1 cellular context compared by ENCODE assay signal in the genomic region with DNA sequence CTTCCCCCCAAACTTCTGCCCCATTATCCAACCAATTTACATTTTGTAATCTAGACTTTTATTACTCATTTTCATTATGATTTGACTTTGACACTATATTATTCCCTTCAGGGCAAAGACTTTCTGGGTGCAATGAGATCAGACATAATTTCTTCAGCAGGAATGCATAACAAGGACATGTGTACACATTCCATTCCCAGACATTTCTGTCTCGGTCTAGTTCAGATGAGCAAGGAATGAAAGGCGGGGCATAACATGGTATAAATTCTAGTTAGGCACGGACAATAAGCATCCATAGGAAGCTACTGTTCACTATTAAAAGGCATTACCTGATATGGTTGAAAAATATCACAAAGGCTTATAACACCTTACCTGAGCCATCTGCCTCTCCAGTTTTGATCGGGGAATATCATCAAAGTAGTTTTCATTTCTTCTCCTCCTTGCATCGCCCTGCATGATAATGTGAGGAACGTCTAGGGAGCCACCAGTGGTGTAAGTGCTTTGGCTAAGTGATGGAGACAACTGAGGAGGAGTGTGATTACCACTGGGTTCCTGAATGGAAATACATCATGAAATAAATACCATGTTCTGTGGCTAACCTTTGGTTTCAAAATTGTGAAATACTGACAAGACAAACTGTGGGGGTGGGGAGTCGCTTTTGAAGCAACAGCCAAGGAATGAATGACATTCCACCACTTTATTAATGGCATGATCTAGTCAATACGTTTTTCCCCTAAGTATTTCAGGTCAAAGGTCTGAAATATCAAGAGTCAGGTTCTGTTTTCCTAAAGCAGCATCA.
TF ChIP-seq lines count a peak whose summit lies in the region.

No MANE protein-coding gene starts in this region.

TF ChIP-seq in HepG2, 621 proteins besides CTCF, POLR2A, EP300 and RAD21 (continued from another document):
- TF ChIP-seq, protein P1, sequence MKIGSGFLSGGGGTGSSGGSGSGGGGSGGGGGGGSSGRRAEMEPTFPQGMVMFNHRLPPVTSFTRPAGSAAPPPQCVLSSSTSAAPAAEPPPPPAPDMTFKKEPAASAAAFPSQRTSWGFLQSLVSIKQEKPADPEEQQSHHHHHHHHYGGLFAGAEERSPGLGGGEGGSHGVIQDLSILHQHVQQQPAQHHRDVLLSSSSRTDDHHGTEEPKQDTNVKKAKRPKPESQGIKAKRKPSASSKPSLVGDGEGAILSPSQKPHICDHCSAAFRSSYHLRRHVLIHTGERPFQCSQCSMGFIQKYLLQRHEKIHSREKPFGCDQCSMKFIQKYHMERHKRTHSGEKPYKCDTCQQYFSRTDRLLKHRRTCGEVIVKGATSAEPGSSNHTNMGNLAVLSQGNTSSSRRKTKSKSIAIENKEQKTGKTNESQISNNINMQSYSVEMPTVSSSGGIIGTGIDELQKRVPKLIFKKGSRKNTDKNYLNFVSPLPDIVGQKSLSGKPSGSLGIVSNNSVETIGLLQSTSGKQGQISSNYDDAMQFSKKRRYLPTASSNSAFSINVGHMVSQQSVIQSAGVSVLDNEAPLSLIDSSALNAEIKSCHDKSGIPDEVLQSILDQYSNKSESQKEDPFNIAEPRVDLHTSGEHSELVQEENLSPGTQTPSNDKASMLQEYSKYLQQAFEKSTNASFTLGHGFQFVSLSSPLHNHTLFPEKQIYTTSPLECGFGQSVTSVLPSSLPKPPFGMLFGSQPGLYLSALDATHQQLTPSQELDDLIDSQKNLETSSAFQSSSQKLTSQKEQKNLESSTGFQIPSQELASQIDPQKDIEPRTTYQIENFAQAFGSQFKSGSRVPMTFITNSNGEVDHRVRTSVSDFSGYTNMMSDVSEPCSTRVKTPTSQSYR (CRISPR knock-in tag; IDR thresholded peaks at IDR 0.05; ENCODE audit: borderline replicate concordance): peak; percentile 61; the same call in 1 of the 2 replicates
- TF ChIP-seq, protein P2, sequence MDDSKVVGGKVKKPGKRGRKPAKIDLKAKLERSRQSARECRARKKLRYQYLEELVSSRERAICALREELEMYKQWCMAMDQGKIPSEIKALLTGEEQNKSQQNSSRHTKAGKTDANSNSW (CRISPR knock-in tag; IDR thresholded peaks at IDR 0.05; ENCODE audit: borderline replicate concordance): no peak
- TF ChIP-seq KDM4B (CRISPR knock-in tag; IDR thresholded peaks at IDR 0.05) (no peak), TBX3 (IDR thresholded peaks at IDR 0.05; ENCODE audit: borderline replicate concordance) (no peak), KLF16 (CRISPR knock-in tag; IDR thresholded peaks at IDR 0.05) (no peak), KAT7 (CRISPR knock-in tag; IDR thresholded peaks at IDR 0.05; ENCODE audit: borderline replicate concordance) (no peak), SP5 (CRISPR knock-in tag; IDR thresholded peaks at IDR 0.05; ENCODE audit: borderline replicate concordance, low read depth) (no peak), CEBPB (IDR thresholded peaks at IDR 0.05; ENCODE audit: borderline replicate concordance, low read depth, low read length) (0 out of 2 replicates have a peak, but pooled peaks have one; percentile 28), ZNF121 (CRISPR knock-in tag; IDR thresholded peaks at IDR 0.05) (no peak), JARID2 (CRISPR knock-in tag; IDR thresholded peaks at IDR 0.05; ENCODE audit: insufficient replicate concordance) (no peak)
- TF ChIP-seq, protein P3, sequence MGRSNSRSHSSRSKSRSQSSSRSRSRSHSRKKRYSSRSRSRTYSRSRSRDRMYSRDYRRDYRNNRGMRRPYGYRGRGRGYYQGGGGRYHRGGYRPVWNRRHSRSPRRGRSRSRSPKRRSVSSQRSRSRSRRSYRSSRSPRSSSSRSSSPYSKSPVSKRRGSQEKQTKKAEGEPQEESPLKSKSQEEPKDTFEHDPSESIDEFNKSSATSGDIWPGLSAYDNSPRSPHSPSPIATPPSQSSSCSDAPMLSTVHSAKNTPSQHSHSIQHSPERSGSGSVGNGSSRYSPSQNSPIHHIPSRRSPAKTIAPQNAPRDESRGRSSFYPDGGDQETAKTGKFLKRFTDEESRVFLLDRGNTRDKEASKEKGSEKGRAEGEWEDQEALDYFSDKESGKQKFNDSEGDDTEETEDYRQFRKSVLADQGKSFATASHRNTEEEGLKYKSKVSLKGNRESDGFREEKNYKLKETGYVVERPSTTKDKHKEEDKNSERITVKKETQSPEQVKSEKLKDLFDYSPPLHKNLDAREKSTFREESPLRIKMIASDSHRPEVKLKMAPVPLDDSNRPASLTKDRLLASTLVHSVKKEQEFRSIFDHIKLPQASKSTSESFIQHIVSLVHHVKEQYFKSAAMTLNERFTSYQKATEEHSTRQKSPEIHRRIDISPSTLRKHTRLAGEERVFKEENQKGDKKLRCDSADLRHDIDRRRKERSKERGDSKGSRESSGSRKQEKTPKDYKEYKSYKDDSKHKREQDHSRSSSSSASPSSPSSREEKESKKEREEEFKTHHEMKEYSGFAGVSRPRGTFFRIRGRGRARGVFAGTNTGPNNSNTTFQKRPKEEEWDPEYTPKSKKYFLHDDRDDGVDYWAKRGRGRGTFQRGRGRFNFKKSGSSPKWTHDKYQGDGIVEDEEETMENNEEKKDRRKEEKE (IDR thresholded peaks at IDR 0.05): no peak
- TF ChIP-seq, protein P4, sequence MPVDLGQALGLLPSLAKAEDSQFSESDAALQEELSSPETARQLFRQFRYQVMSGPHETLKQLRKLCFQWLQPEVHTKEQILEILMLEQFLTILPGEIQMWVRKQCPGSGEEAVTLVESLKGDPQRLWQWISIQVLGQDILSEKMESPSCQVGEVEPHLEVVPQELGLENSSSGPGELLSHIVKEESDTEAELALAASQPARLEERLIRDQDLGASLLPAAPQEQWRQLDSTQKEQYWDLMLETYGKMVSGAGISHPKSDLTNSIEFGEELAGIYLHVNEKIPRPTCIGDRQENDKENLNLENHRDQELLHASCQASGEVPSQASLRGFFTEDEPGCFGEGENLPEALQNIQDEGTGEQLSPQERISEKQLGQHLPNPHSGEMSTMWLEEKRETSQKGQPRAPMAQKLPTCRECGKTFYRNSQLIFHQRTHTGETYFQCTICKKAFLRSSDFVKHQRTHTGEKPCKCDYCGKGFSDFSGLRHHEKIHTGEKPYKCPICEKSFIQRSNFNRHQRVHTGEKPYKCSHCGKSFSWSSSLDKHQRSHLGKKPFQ (CRISPR knock-in tag; IDR thresholded peaks at IDR 0.05; ENCODE audit: insufficient replicate concordance): no peak
- TF ChIP-seq, protein P5, sequence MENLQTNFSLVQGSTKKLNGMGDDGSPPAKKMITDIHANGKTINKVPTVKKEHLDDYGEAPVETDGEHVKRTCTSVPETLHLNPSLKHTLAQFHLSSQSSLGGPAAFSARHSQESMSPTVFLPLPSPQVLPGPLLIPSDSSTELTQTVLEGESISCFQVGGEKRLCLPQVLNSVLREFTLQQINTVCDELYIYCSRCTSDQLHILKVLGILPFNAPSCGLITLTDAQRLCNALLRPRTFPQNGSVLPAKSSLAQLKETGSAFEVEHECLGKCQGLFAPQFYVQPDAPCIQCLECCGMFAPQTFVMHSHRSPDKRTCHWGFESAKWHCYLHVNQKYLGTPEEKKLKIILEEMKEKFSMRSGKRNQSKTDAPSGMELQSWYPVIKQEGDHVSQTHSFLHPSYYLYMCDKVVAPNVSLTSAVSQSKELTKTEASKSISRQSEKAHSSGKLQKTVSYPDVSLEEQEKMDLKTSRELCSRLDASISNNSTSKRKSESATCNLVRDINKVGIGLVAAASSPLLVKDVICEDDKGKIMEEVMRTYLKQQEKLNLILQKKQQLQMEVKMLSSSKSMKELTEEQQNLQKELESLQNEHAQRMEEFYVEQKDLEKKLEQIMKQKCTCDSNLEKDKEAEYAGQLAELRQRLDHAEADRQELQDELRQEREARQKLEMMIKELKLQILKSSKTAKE (CRISPR knock-in tag; IDR thresholded peaks at IDR 0.05; ENCODE audit: borderline replicate concordance): no peak
